Comparison of ENCODE assay signal across 29 cellular contexts in genomic region chr1:153513666-153514065, GRCh38. TPM values are rescaled to one million over a fixed set of nuclear protein-coding genes. Genes with fewer than 3 reads are reported as not detected.
"Had no signal": no experiment of that assay in that cellular context is flagged by ENCODE, and none has a peak within 500 bp of the region (broad histone marks: within the 10 kb centered on the region; RNA-seq: fewer than 3 reads in every experiment).

No MANE protein-coding gene starts in this region.

- H3K9me3 ChIP-seq: gastrocnemius medialis, psoas muscle, sigmoid colon, stomach, thyroid gland, upper lobe of left lung, uterus had no signal

- H3K27me3 ChIP-seq: gastrocnemius medialis, sigmoid colon, stomach, thyroid gland, upper lobe of left lung, uterus had no signal

- H3K4me3 Mint-ChIP-seq: endodermal cell; memory B cell; natural killer cell; stimulated activated effector memory CD8-positive, alpha-beta T cell treated with anti-CD3 and anti-CD28 coated beads, Interleukin-12 subunit alpha, Interleukin-12 subunit beta, amount 100 ng/mL, for 72 hours had no signal

- ATAC-seq: esophagus mucosa; gastrocnemius medialis; left lobe of liver; natural killer cell; right cardiac atrium; stimulated activated effector memory CD8-positive, alpha-beta T cell treated with anti-CD3 and anti-CD28 coated beads, Interleukin-12 subunit alpha, Interleukin-12 subunit beta, amount 100 ng/mL, for 72 hours had no signal

- H3K36me3 ChIP-seq: gastrocnemius medialis, sigmoid colon, stomach, thyroid gland, upper lobe of left lung, uterus had no signal

- H3K27ac Mint-ChIP-seq: endodermal cell; memory B cell; natural killer cell; stimulated activated effector memory CD8-positive, alpha-beta T cell treated with anti-CD3 and anti-CD28 coated beads, Interleukin-12 subunit alpha, Interleukin-12 subunit beta, amount 100 ng/mL, for 72 hours had no signal

- DNase-seq: effector CD8-positive, alpha-beta T cell; endodermal cell; foreskin fibroblast; gastrocnemius medialis; natural killer cell; psoas muscle; right cardiac atrium; sigmoid colon; stimulated activated CD4-positive, alpha-beta T cell treated with anti-CD3 and anti-CD28 coated beads, Interleukin-2, amount 100 ng/mL, for 24 hours; stimulated activated CD4-positive, alpha-beta T cell treated with anti-CD3 and anti-CD28 coated beads, Interleukin-4, amount 100 ng/mL, for 24 hours; stimulated activated naive CD4-positive, alpha-beta T cell treated with Interleukin-2 at 50 U/mL for 16 hours; stomach; thyroid gland; upper lobe of left lung; uterus had no signal

- H3K36me3 Mint-ChIP-seq: memory B cell; natural killer cell; stimulated activated effector memory CD8-positive, alpha-beta T cell treated with anti-CD3 and anti-CD28 coated beads, Interleukin-12 subunit alpha, Interleukin-12 subunit beta, amount 100 ng/mL, for 72 hours had no signal

- H3K27ac ChIP-seq: epithelial cell of prostate, gastrocnemius medialis, psoas muscle, sigmoid colon, stomach, thyroid gland, uterus had no signal

- H3K4me3 ChIP-seq: gastrocnemius medialis, lung, psoas muscle, sigmoid colon, stomach, thyroid gland, upper lobe of left lung, uterus had no signal

- H3K4me1 ChIP-seq: gastrocnemius medialis had no signal

- H3K9me3 Mint-ChIP-seq: endodermal cell; memory B cell; natural killer cell; stimulated activated effector memory CD8-positive, alpha-beta T cell treated with anti-CD3 and anti-CD28 coated beads, Interleukin-12 subunit alpha, Interleukin-12 subunit beta, amount 100 ng/mL, for 72 hours had no signal

RNA-seq across cellular contexts. Expression of gene S100A6, which starts 22.1 kb away (rescaled TPM):
- polyA plus RNA-seq: neural cell had no signal

RNA-seq across cellular contexts. Expression of gene S100A5, which starts 27.1 kb away (rescaled TPM):
- total RNA-seq: endodermal cell, esophagus mucosa, gastrocnemius medialis, glomerular endothelial cell, left lobe of liver, liver, mononuclear cell, natural killer cell, osteoblast, psoas muscle, right cardiac atrium, sigmoid colon, skeletal muscle tissue, stomach, subcutaneous adipose tissue, temporal lobe, upper lobe of left lung, uterus had no signal
- polyA plus RNA-seq: liver, neural cell, psoas muscle, right cardiac atrium, sigmoid colon, stomach had no signal

RNA-seq across cellular contexts. Expression of gene S100A4, which starts 31.9 kb away (rescaled TPM):
- polyA plus RNA-seq: neural cell had no signal

RNA-seq across cellular contexts. Expression of gene S100A3, which starts 35.4 kb away (rescaled TPM):
- total RNA-seq: endodermal cell, left lobe of liver, liver, mononuclear cell, natural killer cell, skeletal muscle tissue, stomach, temporal lobe had no signal
- polyA plus RNA-seq: liver, neural cell had no signal

RNA-seq across cellular contexts. Expression of gene S100A2, which starts 52.0 kb away (rescaled TPM):
- total RNA-seq: liver, natural killer cell, skeletal muscle tissue, temporal lobe had no signal
- polyA plus RNA-seq: neural cell had no signal
